22 cellular contexts compared by ENCODE assay signal in genomic region chr3:180930526-180930925, GRCh38. TPM values are rescaled to one million over a fixed set of nuclear protein-coding genes. Genes with fewer than 3 reads are reported as not detected.
A peak's percentile ranks its signal among the peaks of the same experiment; 100 is the strongest.
DNase-seq lines count a peak whose midpoint lies in the region; ATAC-seq, FAIRE-seq and TF ChIP-seq lines count a peak whose summit lies in the region.
"Had no signal": no experiment of that assay in that cellular context is flagged by ENCODE, and none has a peak within 500 bp of the region (broad histone marks: within the 10 kb centered on the region; RNA-seq: fewer than 3 reads in every experiment).

No MANE protein-coding gene starts in this region.

- no peaks in the 10 kb centered on the region for H3K9me3 Mint-ChIP-seq in activated CD4-positive, alpha-beta T cell treated with anti-CD3 and anti-CD28 coated beads, Interleukin-2, amount 10 ng/mL, durations not matched to agents 24 days and 14 days
- H3K9me3 Mint-ChIP-seq in IgD-negative memory B cell (no peaks in the 10 kb centered on the region), memory B cell (no peaks in the 10 kb centered on the region)
- H3K9me3 Mint-ChIP-seq: CD8-positive, alpha-beta memory T cell had no signal

- intact Hi-C loops in activated CD4-positive, alpha-beta T cell treated with anti-CD3 and anti-CD28 coated beads, Interleukin-2, amount 10 ng/mL, durations not matched to agents 24 days and 14 days (cut with micrococcal nuclease): no loop called here

- H3K36me3 Mint-ChIP-seq in activated CD4-positive, alpha-beta T cell treated with anti-CD3 and anti-CD28 coated beads, Interleukin-2, amount 10 ng/mL, durations not matched to agents 24 days and 14 days (ENCODE audit: low read depth): peaks cover 18% of the 10 kb centered on the region
- no peaks in the 10 kb centered on the region for H3K36me3 Mint-ChIP-seq in IgD-negative memory B cell
- peaks cover 8% of the 10 kb centered on the region for H3K36me3 Mint-ChIP-seq in memory B cell

- ATAC-seq in A549: no peak
- no peak for ATAC-seq in memory B cell (ENCODE audit: low read depth)
- no peak for ATAC-seq in GM21360 (IDR thresholded peaks at IDR 0.05; ENCODE audit: unreplicated experiment)
- no peak for ATAC-seq in HG03025 (IDR thresholded peaks at IDR 0.05; ENCODE audit: low FRiP score, unreplicated experiment)

- CTCF ChIA-PET in A549 (lab: Yijun Ruan, JAX): interaction anchor here (1.4 kb wide), 1 partner anchor 14 kb away, joined by 3 read pairs; no protein-coding TSS in a partner anchor

- peak overlapping the region; percentile 15 for H3K27ac Mint-ChIP-seq in activated CD4-positive, alpha-beta T cell treated with anti-CD3 and anti-CD28 coated beads, Interleukin-2, amount 10 ng/mL, durations not matched to agents 24 days and 14 days
- peak overlapping the region in 2 of 3 donors; percentile 73 to 75 for H3K27ac Mint-ChIP-seq in IgD-negative memory B cell
- H3K27ac Mint-ChIP-seq in memory B cell: peak overlapping the region; percentile 29

- no peak overlapping the region for H3K4me3 Mint-ChIP-seq in activated CD4-positive, alpha-beta T cell treated with anti-CD3 and anti-CD28 coated beads, Interleukin-2, amount 10 ng/mL, durations not matched to agents 24 days and 14 days
- peak overlapping the region in 1 of 4 donors; percentile 9 for H3K4me3 Mint-ChIP-seq in IgD-negative memory B cell
- H3K4me3 Mint-ChIP-seq in memory B cell: peak overlapping the region; percentile 41

- H3K27me3 Mint-ChIP-seq in activated CD4-positive, alpha-beta T cell treated with anti-CD3 and anti-CD28 coated beads, Interleukin-2, amount 10 ng/mL, durations not matched to agents 24 days and 14 days: no peaks in the 10 kb centered on the region
- H3K27me3 Mint-ChIP-seq in IgD-negative memory B cell: no peaks in the 10 kb centered on the region
- no peaks in the 10 kb centered on the region for H3K27me3 Mint-ChIP-seq in memory B cell
- H3K27me3 Mint-ChIP-seq: CD8-positive, alpha-beta memory T cell had no signal

- H3K4me3 ChIP-seq in A549: no peak overlapping the region
- H3K4me3 ChIP-seq: GM12878, SJCRH30 had no signal

- POLR2A ChIA-PET in A549 (lab: Yijun Ruan, JAX): no interaction called here

- no peak overlapping the region for H3K27ac ChIP-seq in A549
- H3K27ac ChIP-seq: 22Rv1, SJCRH30 had no signal

- H3K4me2 ChIP-seq in A549: no peak overlapping the region

- TF ChIP-seq CTCF in A549 (IDR thresholded peaks at IDR 0.05): no peak

- FAIRE-seq in A549 (lab: Jason Lieb, UNC): no peak
- FAIRE-seq: G401.6, GM12878, GM18507 had no signal

- TF ChIP-seq POLR2A in A549 (IDR thresholded peaks at IDR 0.05; ENCODE audit: low read length): no peak

- WGBS in A549 (ENCODE audit: missing lambda C conversion rate): 89% methylated on average over 4 of the region's 4 CpGs

- H3K9me3 ChIP-seq in A549: peaks cover 6% of the 10 kb centered on the region; the same call in 1 of the 3 replicates
- H3K9me3 ChIP-seq: BE2C, SJCRH30 had no signal

- peaks cover 4% of the 10 kb centered on the region; the same call in 1 of the 3 replicates for H3K4me1 ChIP-seq in A549
- H3K4me1 ChIP-seq: BE2C had no signal

- DNase-seq in activated CD4-positive, alpha-beta T cell treated with anti-CD3 and anti-CD28 coated beads, Interleukin-2, amount 10 ng/mL, durations not matched to agents 24 days and 14 days: no peak
- DNase-seq in activated CD4-positive, alpha-beta T cell treated with anti-CD3 and anti-CD28 coated beads for 1 hour: no peak
- DNase-seq in A549 (ENCODE audit: low read depth in 1 of 2, low spot score in 1 of 2): no peak
- DNase-seq in memory B cell (ENCODE audit: low spot score in 2 of 2): no peak
- no peak for DNase-seq in NCI-H82 treated with DMSO at 0.1 percent for 48 hours (lab: John Stamatoyannopoulos, UW; ENCODE audit: unreplicated experiment)
- DNase-seq: BE2C; CD8-positive, alpha-beta memory T cell; DND-41; H7; MV-4-11; NCI-H1417; NCI-H1930; NCI-H446; NCI-H69; SJCRH30 had no signal

- no peak for TF ChIP-seq EP300 in A549 (IDR thresholded peaks at IDR 0.05)

- no peak for TF ChIP-seq RAD21 in A549 (conservative IDR thresholded peaks at IDR 0.05 in 1 of 2, IDR thresholded peaks at IDR 0.05 in 1 of 2)

- peaks cover 13% of the 10 kb centered on the region for H3K4me1 Mint-ChIP-seq in activated CD4-positive, alpha-beta T cell treated with anti-CD3 and anti-CD28 coated beads, Interleukin-2, amount 10 ng/mL, durations not matched to agents 24 days and 14 days
- peaks cover 18 to 38% (median 29%) of the 10 kb centered on the region in 3 donors for H3K4me1 Mint-ChIP-seq in IgD-negative memory B cell
- H3K4me1 Mint-ChIP-seq in memory B cell: peaks cover 23% of the 10 kb centered on the region

TF ChIP-seq in A549, 52 proteins besides CTCF, POLR2A, EP300 and RAD21:
- TF ChIP-seq MAFK (IDR thresholded peaks at IDR 0.05; ENCODE audit: partially characterized antibody) (peak; percentile 58), CHD2 (IDR thresholded peaks at IDR 0.05; ENCODE audit: low read length, partially characterized antibody) (no peak)

RNA-seq across cellular contexts. Expression of gene FXR1, which starts 18.1 kb away (rescaled TPM):
- 149 and 161 TPM in 2 replicates for total RNA-seq in activated CD4-positive, alpha-beta T cell treated with anti-CD3 and anti-CD28 coated beads, Interleukin-2, amount 10 ng/mL, durations not matched to agents 24 days and 14 days
- polyA plus RNA-seq in A549 (2011; rRNA removed): 106 and 132 TPM in 2 replicates
- polyA plus RNA-seq in A549 (2012; cell fraction: cytosol; rRNA removed): 52.2 and 63.8 TPM in 2 replicates
- 31.4 and 42.8 TPM in 2 replicates for polyA plus RNA-seq in A549 (2012; cell fraction: nucleus; rRNA removed)
- polyA plus RNA-seq in A549 (2017; fragmentation: RNase III; extraction: RNeasy Plus Mini Kit Qiagen cat#74134 plus additional on column Dnase treatment): 95.0 to 101 TPM (median 98.3 TPM) in 3 replicates
- polyA minus RNA-seq in A549 (2011; rRNA and poly(A)+ RNA removed): 98.4 and 105 TPM in 2 replicates
- 50.1 TPM for polyA plus RNA-seq in IgD-negative memory B cell

RNA-seq across cellular contexts. Expression of gene DNAJC19, which starts 59.0 kb away (rescaled TPM):
- 53.7 and 62.6 TPM in 2 replicates for total RNA-seq in activated CD4-positive, alpha-beta T cell treated with anti-CD3 and anti-CD28 coated beads, Interleukin-2, amount 10 ng/mL, durations not matched to agents 24 days and 14 days
- polyA plus RNA-seq in A549 (2011; rRNA removed): 34.9 and 36.8 TPM in 2 replicates
- 35.2 and 39.4 TPM in 2 replicates for polyA plus RNA-seq in A549 (2012; cell fraction: cytosol; rRNA removed)
- 8.2 and 9.1 TPM in 2 replicates for polyA plus RNA-seq in A549 (2012; cell fraction: nucleus; rRNA removed)
- 27.7 to 36.0 TPM (median 33.0 TPM) in 3 replicates for polyA plus RNA-seq in A549 (2017; fragmentation: RNase III; extraction: RNeasy Plus Mini Kit Qiagen cat#74134 plus additional on column Dnase treatment)
- polyA minus RNA-seq in A549 (2011; rRNA and poly(A)+ RNA removed): 6.0 and 8.5 TPM in 2 replicates
- polyA plus RNA-seq in IgD-negative memory B cell: 93.3 TPM

Comparison
In these comparisons a context has a peak if more than half of its experiments do, and no peak if none do; other contexts are left out.
1. H3K27ac Mint-ChIP-seq: peak in every context shown above with its lines; median percentile 74 in IgD-negative memory B cell; 29 in memory B cell; 15 in activated CD4-positive, alpha-beta T cell treated with anti-CD3 and anti-CD28 coated beads, Interleukin-2, amount 10 ng/mL, durations not matched to agents 24 days and 14 days.